1 cellular context compared by ENCODE assay signal in the genomic region with DNA sequence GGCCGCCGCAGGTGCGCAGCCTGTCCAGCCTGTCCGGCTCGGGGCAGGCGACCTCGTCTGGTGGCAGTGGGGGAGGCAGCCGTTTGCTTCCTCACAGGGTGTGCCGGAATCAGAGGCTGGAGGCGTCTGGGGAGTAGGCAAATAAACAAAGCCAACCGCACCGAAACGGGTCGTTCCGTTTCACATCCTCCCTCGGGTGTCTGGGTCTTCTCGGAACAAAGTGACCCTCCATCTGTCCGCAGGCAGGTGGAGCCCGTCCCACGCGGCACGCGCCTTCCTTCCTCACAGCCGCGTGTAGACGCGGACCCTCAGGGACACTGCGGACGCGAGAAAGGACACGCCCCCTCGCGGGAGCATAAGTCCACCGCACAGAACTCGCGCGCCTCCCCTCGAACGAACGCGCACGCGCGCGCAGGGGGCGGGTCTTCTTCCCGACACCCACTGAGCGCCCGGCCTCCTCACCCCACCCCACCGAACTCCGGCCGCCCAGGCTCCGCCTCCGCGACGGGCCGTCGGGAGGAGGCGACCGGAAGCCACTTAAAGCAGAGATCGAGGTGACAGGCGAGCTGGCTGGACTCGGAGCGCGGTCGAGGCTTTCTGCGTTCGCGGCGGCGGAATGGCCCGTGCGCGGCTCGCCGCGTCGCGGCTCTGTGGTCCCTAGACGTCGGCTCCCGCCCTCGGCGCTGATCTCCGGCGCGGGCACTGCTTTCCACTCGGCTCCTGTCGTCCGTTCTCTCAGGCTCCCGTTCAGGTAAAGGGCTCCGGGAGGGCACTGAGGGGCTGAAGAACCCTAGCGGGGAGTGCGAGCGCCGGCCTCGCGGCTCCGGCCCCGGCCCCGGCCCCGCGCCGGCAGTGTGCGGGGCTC.
TF ChIP-seq lines count a peak whose summit lies in the region.

A gene with protein sequence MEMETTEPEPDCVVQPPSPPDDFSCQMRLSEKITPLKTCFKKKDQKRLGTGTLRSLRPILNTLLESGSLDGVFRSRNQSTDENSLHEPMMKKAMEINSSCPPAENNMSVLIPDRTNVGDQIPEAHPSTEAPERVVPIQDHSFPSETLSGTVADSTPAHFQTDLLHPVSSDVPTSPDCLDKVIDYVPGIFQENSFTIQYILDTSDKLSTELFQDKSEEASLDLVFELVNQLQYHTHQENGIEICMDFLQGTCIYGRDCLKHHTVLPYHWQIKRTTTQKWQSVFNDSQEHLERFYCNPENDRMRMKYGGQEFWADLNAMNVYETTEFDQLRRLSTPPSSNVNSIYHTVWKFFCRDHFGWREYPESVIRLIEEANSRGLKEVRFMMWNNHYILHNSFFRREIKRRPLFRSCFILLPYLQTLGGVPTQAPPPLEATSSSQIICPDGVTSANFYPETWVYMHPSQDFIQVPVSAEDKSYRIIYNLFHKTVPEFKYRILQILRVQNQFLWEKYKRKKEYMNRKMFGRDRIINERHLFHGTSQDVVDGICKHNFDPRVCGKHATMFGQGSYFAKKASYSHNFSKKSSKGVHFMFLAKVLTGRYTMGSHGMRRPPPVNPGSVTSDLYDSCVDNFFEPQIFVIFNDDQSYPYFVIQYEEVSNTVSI (plus strand): TSS at position 545 of the 865 bp plus-strand sequence. CDS start 3,108 bp downstream, outside the sequence.

TF ChIP-seq in K562, 482 proteins besides CTCF, POLR2A, EP300 and RAD21 (continued from another document and continues in another):
- TF ChIP-seq, protein P1, sequence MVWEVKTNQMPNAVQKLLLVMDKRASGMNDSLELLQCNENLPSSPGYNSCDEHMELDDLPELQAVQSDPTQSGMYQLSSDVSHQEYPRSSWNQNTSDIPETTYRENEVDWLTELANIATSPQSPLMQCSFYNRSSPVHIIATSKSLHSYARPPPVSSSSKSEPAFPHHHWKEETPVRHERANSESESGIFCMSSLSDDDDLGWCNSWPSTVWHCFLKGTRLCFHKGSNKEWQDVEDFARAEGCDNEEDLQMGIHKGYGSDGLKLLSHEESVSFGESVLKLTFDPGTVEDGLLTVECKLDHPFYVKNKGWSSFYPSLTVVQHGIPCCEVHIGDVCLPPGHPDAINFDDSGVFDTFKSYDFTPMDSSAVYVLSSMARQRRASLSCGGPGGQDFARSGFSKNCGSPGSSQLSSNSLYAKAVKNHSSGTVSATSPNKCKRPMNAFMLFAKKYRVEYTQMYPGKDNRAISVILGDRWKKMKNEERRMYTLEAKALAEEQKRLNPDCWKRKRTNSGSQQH (CRISPR knock-in tag; IDR thresholded peaks at IDR 0.05) = no peak
- peak; percentile 51; the same call in 1 of the 2 replicates for TF ChIP-seq TEAD4 (IDR thresholded peaks at IDR 0.05; ENCODE audit: low read length)
- TF ChIP-seq TEAD4 (CRISPR knock-in tag; IDR thresholded peaks at IDR 0.05; ENCODE audit: borderline replicate concordance) = peak; percentile 79; the same call in 1 of the 2 replicates
- TF ChIP-seq FOXP1 (CRISPR knock-in tag; IDR thresholded peaks at IDR 0.05) = peak; percentile 99
- no peak for TF ChIP-seq ZNF512 (tag; IDR thresholded peaks at IDR 0.05)
- TF ChIP-seq CCAR2 (IDR thresholded peaks at IDR 0.05; ENCODE audit: low read depth, low read length) = no peak
- no peak for TF ChIP-seq CBX3 (IDR thresholded peaks at IDR 0.05; ENCODE audit: borderline replicate concordance in 1 of 2, low read length in 2 of 2)
- no peak for TF ChIP-seq MAFF (IDR thresholded peaks at IDR 0.05; ENCODE audit: low read length)
- no peak for TF ChIP-seq RBM14 (IDR thresholded peaks at IDR 0.05; ENCODE audit: borderline replicate concordance, insufficient read depth, low read depth, low read length)
- TF ChIP-seq IFI16 (CRISPR knock-in tag; IDR thresholded peaks at IDR 0.05) = no peak
- TF ChIP-seq PCBP1 (IDR thresholded peaks at IDR 0.05; ENCODE audit: low read depth, low read length, poor library complexity, severe bottlenecking) = peak; percentile 50
- TF ChIP-seq KDM5B (IDR thresholded peaks at IDR 0.05; ENCODE audit: insufficient replicate concordance, low read depth, low read length) = peak; percentile 89
- peak; percentile 97 for TF ChIP-seq E2F5 (CRISPR knock-in tag; IDR thresholded peaks at IDR 0.05)
- TF ChIP-seq, protein P2, sequence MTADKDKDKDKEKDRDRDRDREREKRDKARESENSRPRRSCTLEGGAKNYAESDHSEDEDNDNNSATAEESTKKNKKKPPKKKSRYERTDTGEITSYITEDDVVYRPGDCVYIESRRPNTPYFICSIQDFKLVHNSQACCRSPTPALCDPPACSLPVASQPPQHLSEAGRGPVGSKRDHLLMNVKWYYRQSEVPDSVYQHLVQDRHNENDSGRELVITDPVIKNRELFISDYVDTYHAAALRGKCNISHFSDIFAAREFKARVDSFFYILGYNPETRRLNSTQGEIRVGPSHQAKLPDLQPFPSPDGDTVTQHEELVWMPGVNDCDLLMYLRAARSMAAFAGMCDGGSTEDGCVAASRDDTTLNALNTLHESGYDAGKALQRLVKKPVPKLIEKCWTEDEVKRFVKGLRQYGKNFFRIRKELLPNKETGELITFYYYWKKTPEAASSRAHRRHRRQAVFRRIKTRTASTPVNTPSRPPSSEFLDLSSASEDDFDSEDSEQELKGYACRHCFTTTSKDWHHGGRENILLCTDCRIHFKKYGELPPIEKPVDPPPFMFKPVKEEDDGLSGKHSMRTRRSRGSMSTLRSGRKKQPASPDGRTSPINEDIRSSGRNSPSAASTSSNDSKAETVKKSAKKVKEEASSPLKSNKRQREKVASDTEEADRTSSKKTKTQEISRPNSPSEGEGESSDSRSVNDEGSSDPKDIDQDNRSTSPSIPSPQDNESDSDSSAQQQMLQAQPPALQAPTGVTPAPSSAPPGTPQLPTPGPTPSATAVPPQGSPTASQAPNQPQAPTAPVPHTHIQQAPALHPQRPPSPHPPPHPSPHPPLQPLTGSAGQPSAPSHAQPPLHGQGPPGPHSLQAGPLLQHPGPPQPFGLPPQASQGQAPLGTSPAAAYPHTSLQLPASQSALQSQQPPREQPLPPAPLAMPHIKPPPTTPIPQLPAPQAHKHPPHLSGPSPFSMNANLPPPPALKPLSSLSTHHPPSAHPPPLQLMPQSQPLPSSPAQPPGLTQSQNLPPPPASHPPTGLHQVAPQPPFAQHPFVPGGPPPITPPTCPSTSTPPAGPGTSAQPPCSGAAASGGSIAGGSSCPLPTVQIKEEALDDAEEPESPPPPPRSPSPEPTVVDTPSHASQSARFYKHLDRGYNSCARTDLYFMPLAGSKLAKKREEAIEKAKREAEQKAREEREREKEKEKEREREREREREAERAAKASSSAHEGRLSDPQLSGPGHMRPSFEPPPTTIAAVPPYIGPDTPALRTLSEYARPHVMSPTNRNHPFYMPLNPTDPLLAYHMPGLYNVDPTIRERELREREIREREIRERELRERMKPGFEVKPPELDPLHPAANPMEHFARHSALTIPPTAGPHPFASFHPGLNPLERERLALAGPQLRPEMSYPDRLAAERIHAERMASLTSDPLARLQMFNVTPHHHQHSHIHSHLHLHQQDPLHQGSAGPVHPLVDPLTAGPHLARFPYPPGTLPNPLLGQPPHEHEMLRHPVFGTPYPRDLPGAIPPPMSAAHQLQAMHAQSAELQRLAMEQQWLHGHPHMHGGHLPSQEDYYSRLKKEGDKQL (CRISPR knock-in tag; IDR thresholded peaks at IDR 0.05; ENCODE audit: borderline replicate concordance) = no peak
- TF ChIP-seq FOXM1 (IDR thresholded peaks at IDR 0.05; ENCODE audit: low read depth) = no peak; the same call in 1 of the 2 replicates
- peak; percentile 86; the same call in 1 of the 2 replicates for TF ChIP-seq FOXM1 (CRISPR knock-in tag; IDR thresholded peaks at IDR 0.05; ENCODE audit: low read depth)
- no peak for TF ChIP-seq ATF3 (IDR thresholded peaks at IDR 0.05)
- peak; percentile 37; the same call in 1 of the 2 replicates for TF ChIP-seq ATF3 (CRISPR knock-in tag; conservative IDR thresholded peaks at IDR 0.05)
- peak; percentile 86 for TF ChIP-seq EGR1 (conservative IDR thresholded peaks at IDR 0.05)
- TF ChIP-seq, protein P3, sequence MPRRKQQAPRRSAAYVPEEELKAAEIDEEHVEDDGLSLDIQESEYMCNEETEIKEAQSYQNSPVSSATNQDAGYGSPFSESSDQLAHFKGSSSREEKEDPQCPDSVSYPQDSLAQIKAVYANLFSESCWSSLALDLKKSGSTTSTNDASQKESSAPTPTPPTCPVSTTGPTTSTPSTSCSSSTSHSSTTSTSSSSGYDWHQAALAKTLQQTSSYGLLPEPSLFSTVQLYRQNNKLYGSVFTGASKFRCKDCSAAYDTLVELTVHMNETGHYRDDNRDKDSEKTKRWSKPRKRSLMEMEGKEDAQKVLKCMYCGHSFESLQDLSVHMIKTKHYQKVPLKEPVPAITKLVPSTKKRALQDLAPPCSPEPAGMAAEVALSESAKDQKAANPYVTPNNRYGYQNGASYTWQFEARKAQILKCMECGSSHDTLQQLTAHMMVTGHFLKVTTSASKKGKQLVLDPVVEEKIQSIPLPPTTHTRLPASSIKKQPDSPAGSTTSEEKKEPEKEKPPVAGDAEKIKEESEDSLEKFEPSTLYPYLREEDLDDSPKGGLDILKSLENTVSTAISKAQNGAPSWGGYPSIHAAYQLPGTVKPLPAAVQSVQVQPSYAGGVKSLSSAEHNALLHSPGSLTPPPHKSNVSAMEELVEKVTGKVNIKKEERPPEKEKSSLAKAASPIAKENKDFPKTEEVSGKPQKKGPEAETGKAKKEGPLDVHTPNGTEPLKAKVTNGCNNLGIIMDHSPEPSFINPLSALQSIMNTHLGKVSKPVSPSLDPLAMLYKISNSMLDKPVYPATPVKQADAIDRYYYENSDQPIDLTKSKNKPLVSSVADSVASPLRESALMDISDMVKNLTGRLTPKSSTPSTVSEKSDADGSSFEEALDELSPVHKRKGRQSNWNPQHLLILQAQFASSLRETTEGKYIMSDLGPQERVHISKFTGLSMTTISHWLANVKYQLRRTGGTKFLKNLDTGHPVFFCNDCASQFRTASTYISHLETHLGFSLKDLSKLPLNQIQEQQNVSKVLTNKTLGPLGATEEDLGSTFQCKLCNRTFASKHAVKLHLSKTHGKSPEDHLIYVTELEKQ (CRISPR knock-in tag; IDR thresholded peaks at IDR 0.05) = no peak
- no peak for TF ChIP-seq ZNF668 (CRISPR knock-in tag; IDR thresholded peaks at IDR 0.05)
- peak; percentile 59; the same call in 1 of the 2 replicates for TF ChIP-seq ZNF143 (CRISPR knock-in tag; IDR thresholded peaks at IDR 0.05)
- TF ChIP-seq ZNF354B (CRISPR knock-in tag; IDR thresholded peaks at IDR 0.05) = no peak
- TF ChIP-seq ZBTB8A (IDR thresholded peaks at IDR 0.05; ENCODE audit: partially characterized antibody) = no peak
- TF ChIP-seq KLF10 (CRISPR knock-in tag; IDR thresholded peaks at IDR 0.05) = no peak
- peak; percentile 24 to 70; a peak in 2 of 4 replicates for TF ChIP-seq TEAD1 (CRISPR knock-in tag; IDR thresholded peaks at IDR 0.05)
- TF ChIP-seq, protein P4, sequence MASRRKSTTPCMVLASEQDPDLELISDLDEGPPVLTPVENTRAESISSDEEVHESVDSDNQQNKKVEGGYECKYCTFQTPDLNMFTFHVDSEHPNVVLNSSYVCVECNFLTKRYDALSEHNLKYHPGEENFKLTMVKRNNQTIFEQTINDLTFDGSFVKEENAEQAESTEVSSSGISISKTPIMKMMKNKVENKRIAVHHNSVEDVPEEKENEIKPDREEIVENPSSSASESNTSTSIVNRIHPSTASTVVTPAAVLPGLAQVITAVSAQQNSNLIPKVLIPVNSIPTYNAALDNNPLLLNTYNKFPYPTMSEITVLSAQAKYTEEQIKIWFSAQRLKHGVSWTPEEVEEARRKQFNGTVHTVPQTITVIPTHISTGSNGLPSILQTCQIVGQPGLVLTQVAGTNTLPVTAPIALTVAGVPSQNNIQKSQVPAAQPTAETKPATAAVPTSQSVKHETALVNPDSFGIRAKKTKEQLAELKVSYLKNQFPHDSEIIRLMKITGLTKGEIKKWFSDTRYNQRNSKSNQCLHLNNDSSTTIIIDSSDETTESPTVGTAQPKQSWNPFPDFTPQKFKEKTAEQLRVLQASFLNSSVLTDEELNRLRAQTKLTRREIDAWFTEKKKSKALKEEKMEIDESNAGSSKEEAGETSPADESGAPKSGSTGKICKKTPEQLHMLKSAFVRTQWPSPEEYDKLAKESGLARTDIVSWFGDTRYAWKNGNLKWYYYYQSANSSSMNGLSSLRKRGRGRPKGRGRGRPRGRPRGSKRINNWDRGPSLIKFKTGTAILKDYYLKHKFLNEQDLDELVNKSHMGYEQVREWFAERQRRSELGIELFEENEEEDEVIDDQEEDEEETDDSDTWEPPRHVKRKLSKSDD (conservative IDR thresholded peaks at IDR 0.05; ENCODE audit: low read length) = 0 out of 2 replicates have a peak, but pooled peaks have one; percentile 23
- peak; percentile 77 for TF ChIP-seq CCNT2 (IDR thresholded peaks at IDR 0.05; ENCODE audit: borderline replicate concordance, extremely low read depth, insufficient read length, low read depth, low read length)
- peak; percentile 88 for TF ChIP-seq STAG1 (CRISPR knock-in tag; IDR thresholded peaks at IDR 0.05; ENCODE audit: borderline replicate concordance)
